In the genomic region with DNA sequence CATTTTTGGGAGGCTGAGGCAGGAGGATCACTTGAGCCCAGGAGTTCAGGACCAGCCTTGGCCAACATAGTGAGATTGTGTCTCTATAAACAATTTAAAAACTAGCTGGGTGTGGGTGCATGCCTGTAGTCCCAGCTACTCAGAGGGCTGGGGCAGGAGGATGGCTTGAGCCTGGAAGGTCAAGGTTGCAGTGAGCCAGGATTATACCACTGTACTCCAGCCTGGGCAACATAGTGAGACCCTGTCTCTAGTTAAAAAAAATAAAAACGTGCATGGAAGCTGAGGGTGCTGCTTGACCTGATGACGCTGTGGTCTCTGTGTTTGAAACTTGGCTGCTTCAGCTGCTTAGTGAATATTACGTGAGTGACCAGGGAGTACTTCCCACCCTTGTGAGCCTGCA, we compare ENCODE assay signal across 1 cellular context.
TF ChIP-seq lines count a peak whose summit lies in the region.

No MANE protein-coding gene starts in this region.

TF ChIP-seq in HEK293, 187 proteins besides CTCF, POLR2A, EP300 and RAD21 (continued from another document):
- no peak for TF ChIP-seq ZBTB11 (tag by site-specific recombination; conservative IDR thresholded peaks at IDR 0.05; ENCODE audit: low read depth)
- no peak for TF ChIP-seq SP7 (tag by site-specific recombination; IDR thresholded peaks at IDR 0.05)
